8 cellular contexts compared by ENCODE assay signal in the genomic region with DNA sequence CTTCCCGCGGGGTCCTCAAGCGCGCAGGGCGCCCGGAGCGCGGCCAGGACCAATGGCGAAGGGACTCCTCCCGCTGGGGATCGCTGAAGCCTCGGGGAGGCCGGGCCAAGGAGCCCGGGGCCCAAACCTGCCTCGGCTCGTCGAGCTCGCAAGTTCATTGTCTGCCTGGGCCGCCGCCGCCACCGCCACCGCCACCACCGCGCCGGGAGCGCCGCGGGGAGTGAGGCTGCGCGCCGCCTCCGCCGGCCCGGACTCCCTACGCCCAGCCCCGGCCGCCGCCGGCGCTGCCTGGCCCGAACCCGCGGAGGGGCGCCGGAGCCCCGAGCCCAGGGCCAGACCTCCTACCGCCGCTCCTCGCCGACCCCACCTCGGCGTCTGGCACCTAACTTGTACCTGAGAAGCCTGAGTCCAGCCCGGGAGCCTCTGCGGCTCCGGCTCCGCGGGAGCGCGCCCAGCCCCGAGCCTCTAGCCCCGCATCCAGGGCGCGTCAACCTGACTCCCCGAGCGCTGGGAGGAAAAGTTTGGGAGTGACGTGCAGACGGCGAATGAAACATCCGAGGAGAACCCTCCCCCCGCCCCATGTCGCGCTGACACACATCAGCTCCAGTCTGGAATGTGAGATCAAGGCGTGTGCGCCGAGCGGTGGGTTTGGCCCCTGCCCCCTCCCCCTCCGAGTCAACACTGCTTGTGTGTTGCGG. TPM values are rescaled to one million over a fixed set of nuclear protein-coding genes. Genes with fewer than 3 reads are reported as not detected.
DNase-seq lines count a peak whose midpoint lies in the region; ATAC-seq and TF ChIP-seq lines count a peak whose summit lies in the region.

A gene with protein sequence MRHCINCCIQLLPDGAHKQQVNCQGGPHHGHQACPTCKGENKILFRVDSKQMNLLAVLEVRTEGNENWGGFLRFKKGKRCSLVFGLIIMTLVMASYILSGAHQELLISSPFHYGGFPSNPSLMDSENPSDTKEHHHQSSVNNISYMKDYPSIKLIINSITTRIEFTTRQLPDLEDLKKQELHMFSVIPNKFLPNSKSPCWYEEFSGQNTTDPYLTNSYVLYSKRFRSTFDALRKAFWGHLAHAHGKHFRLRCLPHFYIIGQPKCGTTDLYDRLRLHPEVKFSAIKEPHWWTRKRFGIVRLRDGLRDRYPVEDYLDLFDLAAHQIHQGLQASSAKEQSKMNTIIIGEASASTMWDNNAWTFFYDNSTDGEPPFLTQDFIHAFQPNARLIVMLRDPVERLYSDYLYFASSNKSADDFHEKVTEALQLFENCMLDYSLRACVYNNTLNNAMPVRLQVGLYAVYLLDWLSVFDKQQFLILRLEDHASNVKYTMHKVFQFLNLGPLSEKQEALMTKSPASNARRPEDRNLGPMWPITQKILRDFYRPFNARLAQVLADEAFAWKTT (minus strand): TSS at position 523 of the 698 bp plus-strand sequence. CDS start 47,386 bp downstream, outside the sequence.

- DNase-seq in natural killer cell (no peak), NCI-H226 (peak; percentile 33), choroid plexus epithelial cell (ENCODE audit: low read depth) (peak; percentile 61), left lobe of liver (ENCODE audit: low spot score) (peak; percentile 63), KBM-7 (no peak), SHP77 (lab: John Stamatoyannopoulos, UW) (no peak)
- DNase-seq in natural killer cell treated with Interleukin-12 subunit alpha and Interleukin-12 subunit beta and Interleukin-15 and Interleukin-18, amount 100 ng/mL, for 72 hours (ENCODE audit: low spot score), result no peak

- H3K36me3 Mint-ChIP-seq in natural killer cell, result no peaks in the 10 kb centered on the region
- no peaks in the 10 kb centered on the region for H3K36me3 Mint-ChIP-seq in natural killer cell treated with Interleukin-12 subunit alpha and Interleukin-12 subunit beta and Interleukin-15 and Interleukin-18, amount 100 ng/mL, for 72 hours
- no peaks in the 10 kb centered on the region for H3K36me3 Mint-ChIP-seq in stimulated activated memory B cell treated with anti-CD40 and anti-IgM and Interleukin-4, amounts not matched to agents 10 μg/mL and 1 μg/mL and 100 μg/mL, for 72 hours

- peak within 1 kb of the TSS; percentile 13 for H3K4me3 Mint-ChIP-seq in natural killer cell
- H3K4me3 Mint-ChIP-seq in natural killer cell treated with Interleukin-12 subunit alpha and Interleukin-12 subunit beta and Interleukin-15 and Interleukin-18, amount 100 ng/mL, for 72 hours, result no peak within 1 kb of the TSS
- H3K4me3 Mint-ChIP-seq in stimulated activated memory B cell treated with anti-CD40 and anti-IgM and Interleukin-4, amounts not matched to agents 10 μg/mL and 1 μg/mL and 100 μg/mL, for 72 hours, result peak within 1 kb of the TSS; percentile 92

- H3K4me3 ChIP-seq in choroid plexus epithelial cell (ENCODE audit: low read depth, low read length), result peak within 1 kb of the TSS; percentile 64

- intact Hi-C loops in natural killer cell (cut with micrococcal nuclease), result no loop called here

- no peaks in the 10 kb centered on the region for H3K9me3 Mint-ChIP-seq in natural killer cell
- H3K9me3 Mint-ChIP-seq in natural killer cell treated with Interleukin-12 subunit alpha and Interleukin-12 subunit beta and Interleukin-15 and Interleukin-18, amount 100 ng/mL, for 72 hours, result no peaks in the 10 kb centered on the region
- H3K9me3 Mint-ChIP-seq in stimulated activated memory B cell treated with anti-CD40 and anti-IgM and Interleukin-4, amounts not matched to agents 10 μg/mL and 1 μg/mL and 100 μg/mL, for 72 hours, result no peaks in the 10 kb centered on the region

- no peaks in the 10 kb centered on the region for H3K4me1 Mint-ChIP-seq in natural killer cell
- no peaks in the 10 kb centered on the region for H3K4me1 Mint-ChIP-seq in natural killer cell treated with Interleukin-12 subunit alpha and Interleukin-12 subunit beta and Interleukin-15 and Interleukin-18, amount 100 ng/mL, for 72 hours (ENCODE audit: low read depth in 2 of 2)
- peaks cover 55% of the 10 kb centered on the region for H3K4me1 Mint-ChIP-seq in stimulated activated memory B cell treated with anti-CD40 and anti-IgM and Interleukin-4, amounts not matched to agents 10 μg/mL and 1 μg/mL and 100 μg/mL, for 72 hours

- in situ Hi-C loops in KBM-7 (cut with MboI; ENCODE audit: low pct_unique_long_range_greater_than_20kb, low sequenced_read_pairs), result no loop called here

- peaks cover 45 to 56% of the 10 kb centered on the region in 2 donors for H3K27me3 Mint-ChIP-seq in natural killer cell (ENCODE audit: low read depth in 2 of 2)
- H3K27me3 Mint-ChIP-seq in natural killer cell treated with Interleukin-12 subunit alpha and Interleukin-12 subunit beta and Interleukin-15 and Interleukin-18, amount 100 ng/mL, for 72 hours, result peaks cover 41 to 44% of the 10 kb centered on the region in 2 donors
- H3K27me3 Mint-ChIP-seq in stimulated activated memory B cell treated with anti-CD40 and anti-IgM and Interleukin-4, amounts not matched to agents 10 μg/mL and 1 μg/mL and 100 μg/mL, for 72 hours, result no peaks in the 10 kb centered on the region

- TF ChIP-seq CTCF in natural killer cell (IDR thresholded peaks at IDR 0.05) (no peak), choroid plexus epithelial cell (conservative IDR thresholded peaks at IDR 0.05; ENCODE audit: low read depth, low read length) (no peak)

- no peak within 1 kb of the TSS for H3K27ac Mint-ChIP-seq in natural killer cell
- H3K27ac Mint-ChIP-seq in natural killer cell treated with Interleukin-12 subunit alpha and Interleukin-12 subunit beta and Interleukin-15 and Interleukin-18, amount 100 ng/mL, for 72 hours, result no peak within 1 kb of the TSS
- H3K27ac Mint-ChIP-seq in stimulated activated memory B cell treated with anti-CD40 and anti-IgM and Interleukin-4, amounts not matched to agents 10 μg/mL and 1 μg/mL and 100 μg/mL, for 72 hours, result peak within 1 kb of the TSS; percentile 88

- ATAC-seq in natural killer cell (peak in 2 of 3 donors; percentile 19 to 46), left lobe of liver (peak; percentile 49)
- no peak for ATAC-seq in natural killer cell treated with Interleukin-12 subunit alpha and Interleukin-12 subunit beta and Interleukin-15 and Interleukin-18, amount 100 ng/mL, for 72 hours
- peak; percentile 60 for ATAC-seq in stimulated activated memory B cell treated with anti-CD40 and anti-IgM and Interleukin-4, amounts not matched to agents 10 μg/mL and 1 μg/mL and 100 μg/mL, for 72 hours

RNA-seq across cellular contexts. Expression of the gene that starts here (rescaled TPM):
- total RNA-seq in natural killer cell (10 to 100 TPM in 1 of 3 donors, 1 to 10 TPM in 2; 1.9 to 11.9 (median 8.7) TPM), left lobe of liver (12.8 TPM)
- under 1 TPM in 1 of 2 donors, not detected in 1; 0.95 TPM for total RNA-seq in natural killer cell treated with Interleukin-12 subunit alpha and Interleukin-12 subunit beta and Interleukin-15 and Interleukin-18, amount 100 ng/mL, for 72 hours

Comparison
In these comparisons a context has a peak if more than half of its experiments do, and no peak if none do; other contexts are left out.
1. ATAC-seq: peak in natural killer cell (2 of 3), left lobe of liver (single experiment) and stimulated activated memory B cell treated with anti-CD40 and anti-IgM and Interleukin-4, amounts not matched to agents 10 μg/mL and 1 μg/mL and 100 μg/mL, for 72 hours (single experiment); none in natural killer cell treated with Interleukin-12 subunit alpha and Interleukin-12 subunit beta and Interleukin-15 and Interleukin-18, amount 100 ng/mL, for 72 hours (0 of 2).
2. DNase-seq: peak in NCI-H226 (single experiment), choroid plexus epithelial cell (single experiment) and left lobe of liver (single experiment); none in natural killer cell (single experiment), natural killer cell treated with Interleukin-12 subunit alpha and Interleukin-12 subunit beta and Interleukin-15 and Interleukin-18, amount 100 ng/mL, for 72 hours (single experiment), KBM-7 (single experiment) and SHP77 (0 of 2).